10 cellular contexts compared by ENCODE assay signal in the genomic region with DNA sequence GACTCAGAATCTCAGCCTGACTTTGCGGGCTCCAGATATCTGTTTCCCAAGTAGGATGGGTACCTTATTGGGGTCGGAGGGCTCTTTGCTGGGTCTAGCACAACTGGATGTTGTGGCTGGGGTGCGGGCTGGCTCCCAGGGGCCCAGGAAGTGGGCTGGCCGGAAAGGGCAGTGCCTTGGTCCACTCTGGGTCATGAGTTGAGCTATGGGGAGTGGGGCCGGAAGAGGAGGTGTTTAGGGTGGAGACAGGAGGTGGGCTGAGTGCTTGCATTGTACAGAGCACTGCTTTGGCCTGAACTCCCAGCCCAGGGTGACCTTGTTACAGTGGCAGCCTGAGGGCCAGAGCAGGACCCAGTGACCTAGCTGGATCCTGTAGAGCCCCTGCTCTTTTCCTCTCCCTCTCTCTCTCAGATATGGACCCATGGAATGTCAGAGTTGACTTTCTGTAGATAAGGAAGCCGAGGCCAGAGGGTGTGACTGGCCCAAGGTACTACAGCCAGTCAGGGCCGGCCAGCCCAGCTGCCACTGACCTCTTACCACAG. TPM values are rescaled to one million over a fixed set of nuclear protein-coding genes. Genes with fewer than 3 reads are reported as not detected.
DNase-seq lines count a peak whose midpoint lies in the region; ATAC-seq and TF ChIP-seq lines count a peak whose summit lies in the region.
"Had no signal": no experiment of that assay in that cellular context is flagged by ENCODE, and none has a peak within 500 bp of the region (broad histone marks: within the 10 kb centered on the region; RNA-seq: fewer than 3 reads in every experiment).

No MANE protein-coding gene starts in this region.

- H4K5ac ChIP-seq in IMR-90 (ENCODE audit: low read depth, low read length) = peak overlapping the region; percentile 97

- ATAC-seq in IMR-90 (ENCODE audit: low read depth) (peak; percentile 0; the same call in 1 of the 2 replicates), HG02678 (IDR thresholded peaks at IDR 0.05; ENCODE audit: unreplicated experiment) (no peak), sciatic nerve (no peak)

- H3K79me1 ChIP-seq in IMR-90 (ENCODE audit: low read depth in 1 of 2, low read length in 2 of 2) = peaks cover 27 to 73% of the 10 kb centered on the region in 2 experiments; a peak in 3 of 4 replicates

- H2AK9ac ChIP-seq in IMR-90 (replicated peaks; ENCODE audit: low read depth, low read length, poor library complexity) = peak overlapping the region; percentile 91

- H3K36me3 ChIP-seq in IMR-90 (ENCODE audit: control insufficient read depth, insufficient read depth, low read length) (peaks cover 36% of the 10 kb centered on the region), adipocyte (ENCODE audit: control insufficient read depth, insufficient read depth, low read length, severe bottlenecking) (peaks cover 42% of the 10 kb centered on the region), iPS-15b (ENCODE audit: control insufficient read depth, insufficient read depth, low read length) (no peaks in the 10 kb centered on the region), stomach (peaks cover 20 to 40% (median 29%) of the 10 kb centered on the region in 4 donors)

- in situ Hi-C loops in IMR-90 (cut with MboI; ENCODE audit: low sequenced_read_pairs) = no loop called here
- in situ Hi-C loops in G401 (cut with HindIII; ENCODE audit: low sequenced_read_pairs) = no loop called here

- dilution Hi-C loops in IMR-90 (cut with HindIII; ENCODE audit: low sequenced_read_pairs, unreplicated experiment) = no loop called here

- H3K56ac ChIP-seq in IMR-90 (ENCODE audit: extremely low read depth, insufficient read depth, low read length) = peak overlapping the region; percentile 79

- no peaks in the 10 kb centered on the region for H3K9me3 ChIP-seq in IMR-90 (ENCODE audit: control insufficient read depth, insufficient read depth, low read length)
- no peaks in the 10 kb centered on the region for H3K9me3 ChIP-seq in adipocyte (ENCODE audit: control insufficient read depth, low read length)
- H3K9me3 ChIP-seq in iPS-15b (ENCODE audit: control insufficient read depth, insufficient read depth, low read length) = no peaks in the 10 kb centered on the region
- H3K9me3 ChIP-seq in stomach = no peaks in the 10 kb centered on the region

- BruUV-seq in IMR-90 (replicated peaks; lab: Mats Ljungman, UMichigan) = no TSS peak

- peaks cover 46% of the 10 kb centered on the region for H4K20me1 ChIP-seq in IMR-90 (ENCODE audit: insufficient read depth, low read length)

- peak overlapping the region; percentile 88 for H3K23ac ChIP-seq in IMR-90 (ENCODE audit: low read depth, low read length)

- WGBS in IMR-90 (ENCODE audit: extremely low coverage in 2 of 2, insufficient read length in 1 of 2), 2 experiments = 0% methylated on average over 1 of the region's 7 CpGs; no CpG with 5 or more reads in 1 of the 2 experiments
- WGBS in stomach, 5 donors = 51 to 64% (median 52%) methylated on average over 7 of the region's 7 CpGs

- H3K27ac ChIP-seq in IMR-90 (ENCODE audit: insufficient read depth, low read length) (peak overlapping the region; percentile 93), stomach (peak overlapping the region; percentile 37 to 84 (median 80))

- peak overlapping the region; percentile 86 for H3K4me2 ChIP-seq in IMR-90 (ENCODE audit: low read depth, low read length)

- intact Hi-C loops in IMR-90 (cut with micrococcal nuclease) = no loop called here
- intact Hi-C loops in stomach (cut with DNase I; ENCODE audit: low total_unique reads) = no loop called here
- intact Hi-C loops in sciatic nerve (cut with DNase I) = no loop called here

- CTCF ChIA-PET in IMR-90 (lab: Yijun Ruan, JAX) = interaction anchor here (2.0 kb wide), 1 partner anchor 9 kb away, joined by 9 read pairs; no protein-coding TSS in a partner anchor

- TF ChIP-seq CTCF in IMR-90 (conservative IDR thresholded peaks at IDR 0.05; ENCODE audit: low read depth, low read length) (no peak), stomach (IDR thresholded peaks at IDR 0.05) (no peak)

- no peaks in the 10 kb centered on the region for H3K27me3 ChIP-seq in IMR-90 (ENCODE audit: control insufficient read depth, insufficient read depth, low read length)
- H3K27me3 ChIP-seq in adipocyte (replicated peaks; ENCODE audit: control insufficient read depth, insufficient read depth, low read length) = no peaks in the 10 kb centered on the region
- no peaks in the 10 kb centered on the region for H3K27me3 ChIP-seq in iPS-15b (ENCODE audit: control insufficient read depth, insufficient read depth, low read length)
- peaks cover 0 to 5% (median 0%) of the 10 kb centered on the region in 3 donors for H3K27me3 ChIP-seq in stomach

- POLR2A ChIA-PET in IMR-90 (lab: Charles Lee; ENCODE audit: unreplicated experiment) = interaction anchor here (0.7 to 4.4 kb wide), 2 partner anchors 12 to 22 kb away, joined by 20 to 36 read pairs; a partner anchor contains a TSS

- H2AK5ac ChIP-seq in IMR-90 (ENCODE audit: low read depth, low read length) = peak overlapping the region; percentile 100

- H3K4me3 ChIP-seq in IMR-90 (ENCODE audit: insufficient read depth, low read depth, low read length) (0 out of 2 replicates have a peak overlapping the region, but pooled peaks have one; percentile 15), adipocyte (ENCODE audit: low read length) (peak overlapping the region; percentile 81), iPS-15b (ENCODE audit: low read depth, low read length) (peak overlapping the region; percentile 39), stomach (peak overlapping the region; percentile 54 to 59 (median 56))

- peaks cover 43% of the 10 kb centered on the region for H3K4me1 ChIP-seq in IMR-90 (ENCODE audit: control insufficient read depth, insufficient read depth, low read length)
- peaks cover 89% of the 10 kb centered on the region for H3K4me1 ChIP-seq in adipocyte (ENCODE audit: control insufficient read depth, insufficient read depth, low read length)
- H3K4me1 ChIP-seq in iPS-15b (ENCODE audit: control insufficient read depth, insufficient read depth, low read length) = peaks cover 27% of the 10 kb centered on the region
- peaks cover 56 to 88% (median 63%) of the 10 kb centered on the region in 4 donors for H3K4me1 ChIP-seq in stomach

- H3K9me1 ChIP-seq in IMR-90 (ENCODE audit: insufficient read depth, low read length) = peaks cover 33% of the 10 kb centered on the region

- H3K18ac ChIP-seq in IMR-90 (ENCODE audit: low read depth, low read length) = peak overlapping the region; percentile 90

- peak overlapping the region; percentile 89 for H2BK20ac ChIP-seq in IMR-90 (ENCODE audit: low read depth, low read length)

- peak overlapping the region; percentile 99 for H2BK5ac ChIP-seq in IMR-90 (ENCODE audit: low read depth, low read length, poor library complexity, severe bottlenecking)

- DNase-seq in IMR-90 (no peak), adipocyte (ENCODE audit: low read depth) (no peak), stomach (no peak), sciatic nerve (ENCODE audit: low spot score) (no peak), G401 (ENCODE audit: low spot score) (no peak), T1000 (lab: John Stamatoyannopoulos, UW) (no peak)

- TF ChIP-seq POLR2A in IMR-90 (IDR thresholded peaks at IDR 0.05; ENCODE audit: low read depth, low read length) (peak; percentile 68), stomach (IDR thresholded peaks at IDR 0.05) (no peak)

- H2BK120ac ChIP-seq in IMR-90 (ENCODE audit: low read depth, low read length) = peak overlapping the region; percentile 97

- peak overlapping the region; percentile 89 for H3K14ac ChIP-seq in IMR-90 (replicated peaks; ENCODE audit: low read depth, low read length)

- peak overlapping the region; percentile 12 to 91 for H4K8ac ChIP-seq in IMR-90 (ENCODE audit: low read depth in 2 of 2, low read length in 2 of 2)

- H3K9ac ChIP-seq in IMR-90 (ENCODE audit: low read depth, low read length) = peak overlapping the region; percentile 82
- peak overlapping the region; percentile 89 for H3K9ac ChIP-seq in adipocyte (ENCODE audit: low read length)
- peak overlapping the region; percentile 29 for H3K9ac ChIP-seq in iPS-15b (ENCODE audit: low read depth, low read length)

- H3K4ac ChIP-seq in IMR-90 (ENCODE audit: low read depth, low read length) = peak overlapping the region; percentile 99

- no peak for TF ChIP-seq RAD21 in IMR-90 (IDR thresholded peaks at IDR 0.05; ENCODE audit: low read length)

- peak overlapping the region; percentile 92 for H4K91ac ChIP-seq in IMR-90 (ENCODE audit: insufficient read depth, low read depth, low read length)

- no peak for TF ChIP-seq EP300 in stomach (IDR thresholded peaks at IDR 0.05)

- H2BK15ac ChIP-seq in IMR-90 (ENCODE audit: low read depth, low read length) = peak overlapping the region; percentile 94

- H2AFZ ChIP-seq in IMR-90 (replicated peaks; ENCODE audit: low read length, poor library complexity) = peak overlapping the region; percentile 75

RNA-seq across cellular contexts. Expression of a gene that starts 13.2 kb away (rescaled TPM):
- total RNA-seq in IMR-90 (2012; rRNA removed) (40.0 and 41.7 TPM in 2 replicates), stomach (100 to 1,000 TPM in 1 of 5 donors, 10 to 100 TPM in 4; 34.4 to 291 (median 50.2) TPM), sciatic nerve (419 TPM)
- polyA plus RNA-seq in IMR-90 (2012; rRNA removed) (90.4 and 96.4 TPM in 2 replicates), stomach (10 to 100 TPM; 28.4 to 43.1 (median 39.7) TPM)
- polyA plus RNA-seq in IMR-90 (2012; cell fraction: cytosol; rRNA removed) = 60.4 and 83.0 TPM in 2 replicates
- polyA plus RNA-seq in IMR-90 (2012; cell fraction: nucleus; rRNA removed; ENCODE audit: low replicate concordance) = 350 and 414 TPM in 2 replicates
- 32.6 and 40.6 TPM in 2 replicates for total RNA-seq in G401 (2014; rRNA removed; shearing (Covaris generic))
- polyA plus RNA-seq: IgD-negative memory B cell had no signal

RNA-seq across cellular contexts. Expression of a gene that starts 48.4 kb away (rescaled TPM):
- total RNA-seq in IMR-90 (2012; rRNA removed) = 148 and 176 TPM in 2 replicates
- polyA plus RNA-seq in IMR-90 (2012; rRNA removed) = 212 and 215 TPM in 2 replicates
- 47.6 and 72.9 TPM in 2 replicates for polyA plus RNA-seq in IMR-90 (2012; cell fraction: cytosol; rRNA removed)
- 17.0 and 104 TPM in 2 replicates for polyA plus RNA-seq in IMR-90 (2012; cell fraction: nucleus; rRNA removed; ENCODE audit: low replicate concordance)
- total RNA-seq in stomach = 100 to 1,000 TPM in 1 of 5 donors, 10 to 100 TPM in 4; 22.0 to 115 (median 60.0) TPM
- 100 to 1,000 TPM in 1 of 3 donors, 10 to 100 TPM in 2; 50.7 to 107 (median 60.2) TPM for polyA plus RNA-seq in stomach
- total RNA-seq in sciatic nerve = 135 TPM
- total RNA-seq in G401 (2014; rRNA removed; shearing (Covaris generic)) = 88.3 and 91.9 TPM in 2 replicates

RNA-seq across cellular contexts. Expression of a gene that starts 54.9 kb away (rescaled TPM):
- 45.5 and 46.2 TPM in 2 replicates for total RNA-seq in IMR-90 (2012; rRNA removed)
- 27.7 and 30.1 TPM in 2 replicates for polyA plus RNA-seq in IMR-90 (2012; rRNA removed)
- 11.6 and 13.5 TPM in 2 replicates for polyA plus RNA-seq in IMR-90 (2012; cell fraction: cytosol; rRNA removed)
- polyA plus RNA-seq in IMR-90 (2012; cell fraction: nucleus; rRNA removed; ENCODE audit: low replicate concordance) = 16.9 and 37.4 TPM in 2 replicates
- total RNA-seq in stomach = 100 to 1,000 TPM in 1 of 5 donors, 10 to 100 TPM in 3, 1 to 10 TPM in 1; 3.5 to 113 (median 28.4) TPM
- polyA plus RNA-seq in stomach = 10 to 100 TPM; 15.4 to 17.9 (median 17.5) TPM
- total RNA-seq in sciatic nerve = 22.2 TPM
- 8.5 and 8.7 TPM in 2 replicates for total RNA-seq in G401 (2014; rRNA removed; shearing (Covaris generic))

RNA-seq across cellular contexts. Expression of a gene that starts 58.9 kb away (rescaled TPM):
- total RNA-seq in IMR-90 (2012; rRNA removed) = not detected in 2 replicates
- polyA plus RNA-seq in IMR-90 (2012; rRNA removed) = not detected in 2 replicates
- polyA plus RNA-seq in IMR-90 (2012; cell fraction: cytosol; rRNA removed) = not detected in 2 replicates
- polyA plus RNA-seq in IMR-90 (2012; cell fraction: nucleus; rRNA removed; ENCODE audit: low replicate concordance) = not detected in 2 replicates
- under 1 TPM in 1 of 5 donors, not detected in 4; 0.45 TPM for total RNA-seq in stomach
- 1 to 10 TPM in 2 of 3 donors, under 1 TPM in 1; 0.76 to 2.2 (median 1.4) TPM for polyA plus RNA-seq in stomach
- total RNA-seq in sciatic nerve = not detected
- not detected in 2 replicates for total RNA-seq in G401 (2014; rRNA removed; shearing (Covaris generic))
- total RNA-seq: lower leg skin had no signal
- polyA plus RNA-seq: IgD-negative memory B cell had no signal

Comparison
In these comparisons a context has a peak if more than half of its experiments do, and no peak if none do; other contexts are left out.
1. H3K4me3 ChIP-seq: peak in every context shown above with its lines; median percentile 81 in adipocyte; 56 in stomach; 39 in iPS-15b; 15 in IMR-90.
2. H3K9ac ChIP-seq: peak in every context shown above with its lines; median percentile 89 in adipocyte; 82 in IMR-90; 29 in iPS-15b.